19 cellular contexts compared by ENCODE assay signal in the genomic region with DNA sequence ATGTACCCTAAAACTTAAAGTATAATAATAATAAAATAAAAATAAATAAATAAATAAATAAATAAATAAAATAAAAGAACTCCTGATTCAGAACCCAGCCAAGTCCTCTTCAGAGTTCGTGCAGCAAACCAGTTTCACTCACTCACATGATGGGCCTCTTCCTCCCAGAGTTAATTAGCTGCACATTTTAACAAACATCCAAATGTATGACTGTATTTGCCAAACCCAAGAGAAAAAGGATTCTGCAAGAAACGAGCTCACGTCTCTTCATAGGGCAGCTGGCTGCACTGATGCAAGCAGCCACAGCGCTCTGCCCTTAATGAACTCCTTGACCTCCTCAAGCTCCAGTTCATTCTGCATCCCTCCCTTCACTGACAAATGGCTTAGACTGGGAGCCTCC.
"Had no signal": no experiment of that assay in that cellular context is flagged by ENCODE, and none has a peak within 500 bp of the region (broad histone marks: within the 10 kb centered on the region; RNA-seq: fewer than 3 reads in every experiment).

No MANE protein-coding gene starts in this region.

- DNase-seq: activated CD4-positive, alpha-beta T cell treated with anti-CD3 and anti-CD28 coated beads, Interleukin-2, amount 10 ng/mL, durations not matched to agents 24 days and 14 days; activated CD4-positive, CD25-positive, alpha-beta regulatory T cell; activated CD8-positive, alpha-beta T cell treated with anti-CD3 and anti-CD28 coated beads for 36 hours; activated naive CD4-positive, alpha-beta T cell treated with Interleukin-2 at 50 U/mL for 16 hours; activated naive CD8-positive, alpha-beta T cell treated with anti-CD3 and anti-CD28 coated beads, Interleukin-2, amount 10 ng/mL, durations not matched to agents 7 days and 5 days; activated T-cell treated with anti-CD3 and anti-CD28 coated beads, Interleukin-2, amount 50 U/mL, for 1 hour; amygdala; body of pancreas; effector memory CD8-positive, alpha-beta T cell; hypothalamus; kidney; left lung; midbrain; nucleus accumbens; stimulated activated naive CD4-positive, alpha-beta T cell treated with Interleukin-2 at 50 U/mL for 16 hours; T1000; thyroid gland had no signal

- H3K27me3 Mint-ChIP-seq: activated CD4-positive, alpha-beta T cell treated with anti-CD3 and anti-CD28 coated beads, Interleukin-2, amount 10 ng/mL, durations not matched to agents 24 days and 14 days; activated CD8-positive, alpha-beta T cell treated with anti-CD3 and anti-CD28 coated beads for 36 hours; activated naive CD8-positive, alpha-beta T cell treated with anti-CD3 and anti-CD28 coated beads, Interleukin-2, amount 10 ng/mL, durations not matched to agents 7 days and 5 days; effector memory CD8-positive, alpha-beta T cell had no signal

- H3K4me3 ChIP-seq: body of pancreas, left lung, thyroid gland had no signal

- H3K4me1 Mint-ChIP-seq: activated CD4-positive, alpha-beta T cell treated with anti-CD3 and anti-CD28 coated beads, Interleukin-2, amount 10 ng/mL, durations not matched to agents 24 days and 14 days; activated naive CD8-positive, alpha-beta T cell treated with anti-CD3 and anti-CD28 coated beads, Interleukin-2, amount 10 ng/mL, durations not matched to agents 7 days and 5 days had no signal

- H3K9me3 Mint-ChIP-seq: activated CD4-positive, alpha-beta T cell treated with anti-CD3 and anti-CD28 coated beads, Interleukin-2, amount 10 ng/mL, durations not matched to agents 24 days and 14 days; activated CD8-positive, alpha-beta T cell treated with anti-CD3 and anti-CD28 coated beads for 36 hours; activated naive CD8-positive, alpha-beta T cell treated with anti-CD3 and anti-CD28 coated beads, Interleukin-2, amount 10 ng/mL, durations not matched to agents 7 days and 5 days; activated T-helper 2 cell treated with anti-CD3 and anti-CD28 coated beads, Interferon-gamma antibody, Interleukin-2, Interleukin-4, amounts not matched to agents 10 μg/mL and 5 μg/mL and 100 μg/mL, durations not matched to agents 14 hours and 24 hours and 36 hours; effector memory CD8-positive, alpha-beta T cell; nephron had no signal

- ATAC-seq: activated CD8-positive, alpha-beta T cell treated with anti-CD3 and anti-CD28 coated beads for 36 hours; body of pancreas; effector memory CD8-positive, alpha-beta T cell had no signal

- H3K27ac Mint-ChIP-seq: activated CD4-positive, alpha-beta T cell treated with anti-CD3 and anti-CD28 coated beads, Interleukin-2, amount 10 ng/mL, durations not matched to agents 24 days and 14 days; activated CD8-positive, alpha-beta T cell treated with anti-CD3 and anti-CD28 coated beads for 36 hours; activated T-helper 2 cell treated with anti-CD3 and anti-CD28 coated beads, Interferon-gamma antibody, Interleukin-2, Interleukin-4, amounts not matched to agents 10 μg/mL and 5 μg/mL and 100 μg/mL, durations not matched to agents 14 hours and 24 hours and 36 hours; nephron had no signal

- H3K4me3 Mint-ChIP-seq: activated CD4-positive, alpha-beta T cell treated with anti-CD3 and anti-CD28 coated beads, Interleukin-2, amount 10 ng/mL, durations not matched to agents 24 days and 14 days; activated CD8-positive, alpha-beta T cell treated with anti-CD3 and anti-CD28 coated beads for 36 hours; activated naive CD8-positive, alpha-beta T cell treated with anti-CD3 and anti-CD28 coated beads, Interleukin-2, amount 10 ng/mL, durations not matched to agents 7 days and 5 days; effector memory CD8-positive, alpha-beta T cell; nephron had no signal
